ENCODE assay signal across 13 cellular contexts in genomic region chr18:26185267-26185666, GRCh38. TPM values are rescaled to one million over a fixed set of nuclear protein-coding genes. Genes with fewer than 3 reads are reported as not detected.
DNase-seq lines count a peak whose midpoint lies in the region; TF ChIP-seq lines count a peak whose summit lies in the region.
"Had no signal": no experiment of that assay in that cellular context is flagged by ENCODE, and none has a peak within 500 bp of the region (broad histone marks: within the 10 kb centered on the region; RNA-seq: fewer than 3 reads in every experiment).

No MANE protein-coding gene starts in this region.

- CTCF ChIA-PET in CD4-positive, alpha-beta memory T cell (lab: Charles Lee; ENCODE audit: partially characterized antibody), result interaction anchor here (1.3 kb wide), 1 partner anchor 8 kb away, joined by 3 read pairs; no protein-coding TSS in a partner anchor

- no peak overlapping the region for H3K27ac Mint-ChIP-seq in HFFc6
- H3K27ac Mint-ChIP-seq in CD4-positive, alpha-beta memory T cell, result no peak overlapping the region
- no peak overlapping the region for H3K27ac Mint-ChIP-seq in activated CD4-positive, alpha-beta T cell treated with anti-CD3 and anti-CD28 coated beads, Interleukin-2, amount 10 ng/mL, durations not matched to agents 24 days and 14 days
- H3K27ac Mint-ChIP-seq: effector memory CD8-positive, alpha-beta T cell; immature natural killer cell; natural killer cell; stimulated activated naive CD8-positive, alpha-beta T cell treated with anti-CD3 and anti-CD28 coated beads, Interleukin-15, Interleukin-2, amounts not matched to agents 100 ng/mL and 50 ng/mL, for 24 hours had no signal

- H3K9me2 ChIP-seq in SU-DHL-6 (replicated peaks; ENCODE audit: insufficient read depth, low read length), result no peaks in the 10 kb centered on the region

- H3K4me2 ChIP-seq in SU-DHL-6 (ENCODE audit: low read depth, low read length, poor library complexity, severe bottlenecking), result peak overlapping the region; percentile 11

- H3K4me3 Mint-ChIP-seq in HFFc6, result no peak overlapping the region
- H3K4me3 Mint-ChIP-seq in CD4-positive, alpha-beta memory T cell, result no peak overlapping the region
- H3K4me3 Mint-ChIP-seq in activated CD4-positive, alpha-beta T cell treated with anti-CD3 and anti-CD28 coated beads, Interleukin-2, amount 10 ng/mL, durations not matched to agents 24 days and 14 days, result no peak overlapping the region
- H3K4me3 Mint-ChIP-seq: effector memory CD8-positive, alpha-beta T cell; immature natural killer cell; natural killer cell; stimulated activated naive CD8-positive, alpha-beta T cell treated with anti-CD3 and anti-CD28 coated beads, Interleukin-15, Interleukin-2, amounts not matched to agents 100 ng/mL and 50 ng/mL, for 24 hours had no signal

- no peak overlapping the region for H3K4me3 ChIP-seq in SU-DHL-6 (ENCODE audit: insufficient read depth, low read length, poor library complexity, severe bottlenecking)
- no peak overlapping the region for H3K4me3 ChIP-seq in CD4-positive, alpha-beta memory T cell (ENCODE audit: low read length in 2 of 2)
- H3K4me3 ChIP-seq: adrenal gland had no signal

- H3K27me3 ChIP-seq in SU-DHL-6 (ENCODE audit: low read length), result no peaks in the 10 kb centered on the region
- no peaks in the 10 kb centered on the region for H3K27me3 ChIP-seq in CD4-positive, alpha-beta memory T cell (ENCODE audit: insufficient read depth, low read length)
- H3K27me3 ChIP-seq: adrenal gland had no signal

- no peaks in the 10 kb centered on the region for H3K79me2 ChIP-seq in SU-DHL-6 (ENCODE audit: insufficient read depth, low read length)

- H2AFZ ChIP-seq in SU-DHL-6 (ENCODE audit: low read depth, low read length, severe bottlenecking), result peak overlapping the region; percentile 10

- H4K20me1 ChIP-seq in SU-DHL-6 (ENCODE audit: low read depth, low read length), result no peaks in the 10 kb centered on the region

- H3K27me3 Mint-ChIP-seq in HFFc6 (ENCODE audit: insufficient read depth), result no peaks in the 10 kb centered on the region
- H3K27me3 Mint-ChIP-seq in CD4-positive, alpha-beta memory T cell, result no peaks in the 10 kb centered on the region
- no peaks in the 10 kb centered on the region for H3K27me3 Mint-ChIP-seq in activated CD4-positive, alpha-beta T cell treated with anti-CD3 and anti-CD28 coated beads, Interleukin-2, amount 10 ng/mL, durations not matched to agents 24 days and 14 days
- H3K27me3 Mint-ChIP-seq: effector memory CD8-positive, alpha-beta T cell; stimulated activated naive CD8-positive, alpha-beta T cell treated with anti-CD3 and anti-CD28 coated beads, Interleukin-15, Interleukin-2, amounts not matched to agents 100 ng/mL and 50 ng/mL, for 24 hours had no signal

- H3K27ac ChIP-seq in SU-DHL-6 (ENCODE audit: low read depth, low read length), result peak overlapping the region; percentile 59
- no peak overlapping the region for H3K27ac ChIP-seq in CD4-positive, alpha-beta memory T cell (ENCODE audit: low read depth, low read length)
- H3K27ac ChIP-seq: adrenal gland had no signal

- intact Hi-C loops in CD4-positive, alpha-beta memory T cell (cut with micrococcal nuclease), result no loop called here
- intact Hi-C loops in activated CD4-positive, alpha-beta T cell treated with anti-CD3 and anti-CD28 coated beads, Interleukin-2, amount 10 ng/mL, durations not matched to agents 24 days and 14 days (cut with micrococcal nuclease), result no loop called here

- H3K36me3 Mint-ChIP-seq in HFFc6 (ENCODE audit: low read depth), result no peaks in the 10 kb centered on the region
- no peaks in the 10 kb centered on the region for H3K36me3 Mint-ChIP-seq in CD4-positive, alpha-beta memory T cell
- no peaks in the 10 kb centered on the region for H3K36me3 Mint-ChIP-seq in activated CD4-positive, alpha-beta T cell treated with anti-CD3 and anti-CD28 coated beads, Interleukin-2, amount 10 ng/mL, durations not matched to agents 24 days and 14 days (ENCODE audit: low read depth)
- H3K36me3 Mint-ChIP-seq: immature natural killer cell, natural killer cell had no signal

- DNase-seq in COLO829 (ENCODE audit: low spot score) (peak; percentile 8), HFFc6 (no peak), iPS-NIHi7 (ENCODE audit: extremely low spot score) (peak; percentile 50), NCI-H226 (no peak)
- DNase-seq in CD4-positive, alpha-beta memory T cell, result no peak
- no peak for DNase-seq in activated CD4-positive, CD25-positive, alpha-beta regulatory T cell treated with anti-CD3 and anti-CD28 coated beads, Interleukin-2, amount 50 U/mL, for 72 hours
- DNase-seq in activated CD4-positive, alpha-beta T cell treated with anti-CD3 and anti-CD28 coated beads, Interleukin-2, amount 10 ng/mL, durations not matched to agents 24 days and 14 days, result no peak
- DNase-seq: adrenal gland; effector memory CD8-positive, alpha-beta T cell; immature natural killer cell; natural killer cell had no signal

- peaks cover 7% of the 10 kb centered on the region; the same call in 1 of the 2 replicates for H3K36me3 ChIP-seq in SU-DHL-6 (ENCODE audit: low read length)
- no peaks in the 10 kb centered on the region for H3K36me3 ChIP-seq in CD4-positive, alpha-beta memory T cell (ENCODE audit: insufficient read depth, low read length)
- H3K36me3 ChIP-seq: adrenal gland had no signal

- peak overlapping the region; percentile 1; the same call in 1 of the 2 replicates for H3K9ac ChIP-seq in SU-DHL-6 (ENCODE audit: low read length)

- no peaks in the 10 kb centered on the region for H3K4me1 Mint-ChIP-seq in HFFc6 (ENCODE audit: low read depth)
- peaks cover 6 to 12% (median 11%) of the 10 kb centered on the region in 4 donors for H3K4me1 Mint-ChIP-seq in CD4-positive, alpha-beta memory T cell
- peaks cover 14% of the 10 kb centered on the region for H3K4me1 Mint-ChIP-seq in activated CD4-positive, alpha-beta T cell treated with anti-CD3 and anti-CD28 coated beads, Interleukin-2, amount 10 ng/mL, durations not matched to agents 24 days and 14 days

- peaks cover 10% of the 10 kb centered on the region; the same call in 1 of the 2 replicates for H3K9me3 ChIP-seq in SU-DHL-6 (ENCODE audit: insufficient read depth, low read length)
- no peaks in the 10 kb centered on the region for H3K9me3 ChIP-seq in CD4-positive, alpha-beta memory T cell (ENCODE audit: control insufficient read depth in 1 of 2, low read length in 2 of 2)
- H3K9me3 ChIP-seq: adrenal gland had no signal

- H3K4me1 ChIP-seq in CD4-positive, alpha-beta memory T cell (ENCODE audit: insufficient read depth, low read length), result peaks cover 6% of the 10 kb centered on the region
- H3K4me1 ChIP-seq: adrenal gland had no signal

- POLR2A ChIA-PET in CD4-positive, alpha-beta memory T cell (lab: Charles Lee; ENCODE audit: partially characterized antibody), result no interaction called here

- TF ChIP-seq CTCF in HFFc6 (IDR thresholded peaks at IDR 0.05) (peak; percentile 54), SU-DHL-6 (IDR thresholded peaks at IDR 0.05; ENCODE audit: insufficient read depth, low read length, poor library complexity, severe bottlenecking) (no peak)

- H3K9me3 Mint-ChIP-seq in HFFc6, result no peaks in the 10 kb centered on the region
- no peaks in the 10 kb centered on the region for H3K9me3 Mint-ChIP-seq in CD4-positive, alpha-beta memory T cell
- H3K9me3 Mint-ChIP-seq in activated CD4-positive, alpha-beta T cell treated with anti-CD3 and anti-CD28 coated beads, Interleukin-2, amount 10 ng/mL, durations not matched to agents 24 days and 14 days, result peaks cover 5% of the 10 kb centered on the region
- H3K9me3 Mint-ChIP-seq: effector memory CD8-positive, alpha-beta T cell; immature natural killer cell; natural killer cell; stimulated activated naive CD8-positive, alpha-beta T cell treated with anti-CD3 and anti-CD28 coated beads, Interleukin-15, Interleukin-2, amounts not matched to agents 100 ng/mL and 50 ng/mL, for 24 hours had no signal

- peaks cover 80% of the 10 kb centered on the region for H3F3A ChIP-seq in SU-DHL-6 (ENCODE audit: insufficient read depth)

RNA-seq across cellular contexts. Expression of gene TAF4B, which starts 41.0 kb away (rescaled TPM):
- total RNA-seq in HFFc6 (2021; fragmentation: NEBNext Ultra II Directional; extraction: Animal tissue kit (Norgen Biotek cat#: 25700)), result 1 to 10 TPM in 5 of 6 experiments, under 1 TPM in 1; 0.94 to 2.2 (median 1.3) TPM
- 1 to 10 TPM; 7.2 to 8.1 TPM for total RNA-seq in CD4-positive, alpha-beta memory T cell
- polyA plus RNA-seq in CD4-positive, alpha-beta memory T cell, result 1 to 10 TPM; 4.9 to 6.8 TPM
- total RNA-seq in activated CD4-positive, alpha-beta T cell treated with anti-CD3 and anti-CD28 coated beads, Interleukin-2, amount 10 ng/mL, durations not matched to agents 24 days and 14 days, result 17.5 and 17.8 TPM in 2 replicates

RNA-seq across cellular contexts. Expression of gene PSMA8, which starts 51.6 kb away (rescaled TPM):
- not detected for total RNA-seq in HFFc6 (2021; fragmentation: NEBNext Ultra II Directional; extraction: Animal tissue kit (Norgen Biotek cat#: 25700))
- under 1 TPM; 0.67 to 0.75 TPM for total RNA-seq in CD4-positive, alpha-beta memory T cell
- polyA plus RNA-seq in CD4-positive, alpha-beta memory T cell, result 1 to 10 TPM; 1.7 to 4.9 TPM
- 0.80 and 0.93 TPM in 2 replicates for total RNA-seq in activated CD4-positive, alpha-beta T cell treated with anti-CD3 and anti-CD28 coated beads, Interleukin-2, amount 10 ng/mL, durations not matched to agents 24 days and 14 days

Comparison
In these comparisons a context has a peak if more than half of its experiments do, and no peak if none do; other contexts are left out.
1. DNase-seq: peak in COLO829 (single experiment) and iPS-NIHi7 (single experiment); none in HFFc6 (single experiment), CD4-positive, alpha-beta memory T cell (0 of 5), activated CD4-positive, CD25-positive, alpha-beta regulatory T cell treated with anti-CD3 and anti-CD28 coated beads, Interleukin-2, amount 50 U/mL, for 72 hours (single experiment), activated CD4-positive, alpha-beta T cell treated with anti-CD3 and anti-CD28 coated beads, Interleukin-2, amount 10 ng/mL, durations not matched to agents 24 days and 14 days (single experiment) and NCI-H226 (single experiment).